ENCODE assay signal across 1 cellular context in the genomic region with DNA sequence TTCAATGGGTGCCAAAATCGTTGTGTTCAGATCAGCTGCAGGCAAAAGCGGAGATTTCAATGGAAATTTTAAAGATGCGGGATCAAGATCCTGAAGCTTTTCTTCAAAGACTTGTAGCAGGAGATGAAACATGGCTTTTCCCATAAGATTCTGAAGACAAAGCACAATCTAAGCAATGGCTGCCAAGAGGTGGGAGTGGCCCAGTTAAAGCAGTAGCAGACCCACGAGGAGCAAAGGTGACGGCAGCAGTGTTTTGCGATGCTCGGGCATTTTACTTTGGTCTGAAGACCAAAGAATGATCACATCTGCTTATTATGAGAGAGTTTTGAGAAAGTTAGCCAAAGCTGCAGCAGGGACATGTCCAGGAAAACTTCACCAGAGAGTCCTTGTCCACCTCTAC.
TF ChIP-seq lines count a peak whose summit lies in the region.

No MANE protein-coding gene starts in this region.

TF ChIP-seq in H1, 55 proteins besides CTCF, POLR2A, EP300 and RAD21:
- TF ChIP-seq CREB1 (IDR thresholded peaks at IDR 0.05), result no peak
- TF ChIP-seq HDAC2 (IDR thresholded peaks at IDR 0.05; ENCODE audit: borderline replicate concordance in 1 of 2, low read depth in 2 of 2, low read length in 2 of 2), result no peak
- no peak for TF ChIP-seq CTBP2 (IDR thresholded peaks at IDR 0.05; ENCODE audit: borderline replicate concordance, insufficient read depth, insufficient read length, low read length)
